Comparison of ENCODE assay signal across 8 cellular contexts in the genomic region with DNA sequence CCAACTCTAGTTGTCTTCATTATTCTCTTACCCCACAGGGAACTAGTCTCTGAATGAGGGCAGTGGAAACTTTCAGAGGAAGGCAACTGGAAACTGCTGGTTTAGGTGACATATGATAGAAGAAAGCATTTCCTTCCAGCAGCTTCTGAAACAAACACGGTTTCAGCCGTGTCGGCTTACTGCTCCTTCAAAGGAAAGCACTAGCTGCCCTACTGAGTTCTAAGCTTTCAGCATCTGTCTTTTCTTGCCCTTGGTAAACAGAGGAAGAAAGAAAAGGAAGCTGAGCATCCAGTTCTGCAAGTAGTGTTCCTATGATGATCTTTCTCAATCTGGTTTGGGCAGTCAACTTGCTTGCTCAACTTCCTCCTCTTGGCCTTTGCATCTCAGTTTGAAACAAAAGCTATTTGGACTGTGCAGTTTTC.
A peak's percentile ranks its signal among the peaks of the same experiment; 100 is the strongest.
DNase-seq lines count a peak whose midpoint lies in the region; TF ChIP-seq lines count a peak whose summit lies in the region.

No MANE protein-coding gene starts in this region.

- H3K4me1 ChIP-seq in left ventricle myocardium inferior, result no peaks in the 10 kb centered on the region
- peaks cover 8% of the 10 kb centered on the region for H3K4me1 ChIP-seq in thymus (ENCODE audit: control insufficient read depth, insufficient read depth, low read length)

- no peaks in the 10 kb centered on the region for H3K9me3 ChIP-seq in left ventricle myocardium inferior (replicated peaks)
- H3K9me3 ChIP-seq in thymus (ENCODE audit: control insufficient read depth), result no peaks in the 10 kb centered on the region

- H3K27ac Mint-ChIP-seq in T-helper 2 cell treated with Interferon-gamma antibody and Interleukin-4, amounts not matched to agents 5 μg/mL and 100 μg/mL, for 36 hours, result peak overlapping the region; percentile 14

- peaks cover 2% of the 10 kb centered on the region for H3K27me3 Mint-ChIP-seq in T-helper 2 cell treated with Interferon-gamma antibody and Interleukin-4, amounts not matched to agents 5 μg/mL and 100 μg/mL, for 36 hours (ENCODE audit: low read depth)

- no peak for TF ChIP-seq CTCF in left ventricle myocardium inferior (IDR thresholded peaks at IDR 0.05; ENCODE audit: borderline replicate concordance)

- H3K4me3 ChIP-seq in left ventricle myocardium inferior (no peak overlapping the region), thymus (ENCODE audit: low read length) (no peak overlapping the region)

- DNase-seq in activated naive CD4-positive, alpha-beta T cell treated with Interleukin-2 at 50 U/mL for 16 hours, result peak; percentile 6
- DNase-seq in activated naive CD4-positive, alpha-beta T cell (lab: John Stamatoyannopoulos, UW), result no peak
- peak; percentile 39 for DNase-seq in T-helper 2 cell treated with Interferon-gamma antibody and Interleukin-4, amounts not matched to agents 5 μg/mL and 100 μg/mL, for 36 hours (ENCODE audit: low spot score)
- no peak for DNase-seq in left ventricle myocardium inferior
- DNase-seq in ureter (ENCODE audit: low spot score), result no peak
- no peak for DNase-seq in inferior parietal cortex (ENCODE audit: extremely low spot score)
- DNase-seq in dedifferentiated amniotic fluid mesenchymal stem cell (ENCODE audit: extremely low spot score), result no peak

- peak overlapping the region; percentile 48 for H3K27ac ChIP-seq in left ventricle myocardium inferior (replicated peaks)
- peak overlapping the region; percentile 86 for H3K27ac ChIP-seq in thymus (ENCODE audit: low read depth)

- H3K27me3 ChIP-seq in left ventricle myocardium inferior (ENCODE audit: low read depth) (no peaks in the 10 kb centered on the region), thymus (ENCODE audit: control insufficient read depth, insufficient read depth) (no peaks in the 10 kb centered on the region)

- 50% methylated on average over 3 of the region's 3 CpGs for WGBS in thymus

- H3K36me3 ChIP-seq in left ventricle myocardium inferior (no peaks in the 10 kb centered on the region), thymus (ENCODE audit: control insufficient read depth, insufficient read depth) (no peaks in the 10 kb centered on the region)

- intact Hi-C loops in left ventricle myocardium inferior (cut with micrococcal nuclease), result no loop called here

- H3K9me3 Mint-ChIP-seq in T-helper 2 cell treated with Interferon-gamma antibody and Interleukin-4, amounts not matched to agents 5 μg/mL and 100 μg/mL, for 36 hours, result no peaks in the 10 kb centered on the region

- H3K4me3 Mint-ChIP-seq in T-helper 2 cell treated with Interferon-gamma antibody and Interleukin-4, amounts not matched to agents 5 μg/mL and 100 μg/mL, for 36 hours, result peak overlapping the region; percentile 17

- H3K36me3 Mint-ChIP-seq in T-helper 2 cell treated with Interferon-gamma antibody and Interleukin-4, amounts not matched to agents 5 μg/mL and 100 μg/mL, for 36 hours (ENCODE audit: low read depth), result no peaks in the 10 kb centered on the region

- peaks cover 17% of the 10 kb centered on the region for H3K4me1 Mint-ChIP-seq in T-helper 2 cell treated with Interferon-gamma antibody and Interleukin-4, amounts not matched to agents 5 μg/mL and 100 μg/mL, for 36 hours (ENCODE audit: low read depth)

Comparison
In these comparisons a context has a peak if more than half of its experiments do, and no peak if none do; other contexts are left out.
1. DNase-seq: peak in activated naive CD4-positive, alpha-beta T cell treated with Interleukin-2 at 50 U/mL for 16 hours (single experiment) and T-helper 2 cell treated with Interferon-gamma antibody and Interleukin-4, amounts not matched to agents 5 μg/mL and 100 μg/mL, for 36 hours (single experiment); none in activated naive CD4-positive, alpha-beta T cell (0 of 4), left ventricle myocardium inferior (single experiment), ureter (single experiment), inferior parietal cortex (single experiment) and dedifferentiated amniotic fluid mesenchymal stem cell (single experiment).